8 cellular contexts compared by ENCODE assay signal in the genomic region with DNA sequence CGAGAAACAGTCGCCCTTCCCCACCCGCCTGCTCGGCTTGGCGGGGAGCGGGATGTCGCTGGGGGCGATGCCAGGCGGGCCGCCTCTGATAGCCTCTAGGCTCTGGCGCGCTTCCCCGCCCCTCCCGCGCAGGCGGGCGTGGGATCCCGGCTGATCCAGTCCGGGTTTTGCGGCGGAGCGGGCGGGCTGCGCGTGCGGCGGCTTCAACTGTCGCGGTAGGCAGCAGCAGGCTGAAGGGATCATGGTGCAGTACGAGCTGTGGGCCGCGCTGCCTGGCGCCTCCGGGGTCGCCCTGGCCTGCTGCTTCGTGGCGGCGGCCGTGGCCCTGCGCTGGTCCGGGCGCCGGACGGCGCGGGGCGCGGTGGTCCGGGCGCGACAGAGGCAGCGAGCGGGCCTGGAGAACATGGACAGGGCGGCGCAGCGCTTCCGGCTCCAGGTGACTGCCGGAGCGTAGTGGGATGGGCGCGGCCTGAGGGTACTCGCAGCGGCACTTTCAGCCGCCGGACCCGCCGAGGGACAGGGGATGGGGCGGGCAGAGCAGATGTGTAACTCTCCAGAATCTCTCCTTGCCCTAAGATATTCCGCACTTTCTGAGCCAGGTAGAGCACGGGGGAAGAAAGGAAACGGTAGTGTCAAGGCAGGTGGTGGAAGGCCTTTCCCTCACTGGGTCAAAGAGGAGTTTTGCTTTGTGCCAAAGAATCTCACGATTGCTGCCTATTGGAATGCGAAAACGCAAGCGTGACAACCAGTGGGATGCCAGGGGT. TPM values are rescaled to one million over a fixed set of nuclear protein-coding genes. Genes with fewer than 3 reads are reported as not detected.
DNase-seq lines count a peak whose midpoint lies in the region; ATAC-seq and TF ChIP-seq lines count a peak whose summit lies in the region.

A gene (plus strand): TSS at position 210 of the 764 bp plus-strand sequence. CDS start 32 bp downstream, at position 242.

- H3K9me3 ChIP-seq in endodermal cell (ENCODE audit: control insufficient read depth, low read length), result peaks cover 16% of the 10 kb centered on the region

- H3K4me3 ChIP-seq in endodermal cell (ENCODE audit: low read length), result peak within 1 kb of the TSS; percentile 80

- H3K27me3 Mint-ChIP-seq in IgD-negative memory B cell, result peaks cover 22% of the 10 kb centered on the region
- H3K27me3 Mint-ChIP-seq in endodermal cell (ENCODE audit: insufficient read depth), result peaks cover 62% of the 10 kb centered on the region

- H3K9me3 Mint-ChIP-seq in IgD-negative memory B cell (peaks cover 6 to 12% (median 7%) of the 10 kb centered on the region in 3 donors), endodermal cell (peaks cover 21% of the 10 kb centered on the region)
- H3K9me3 Mint-ChIP-seq in stimulated activated effector memory CD8-positive, alpha-beta T cell treated with anti-CD3 and anti-CD28 coated beads, Interleukin-12 subunit alpha, Interleukin-12 subunit beta, amount 100 ng/mL, for 72 hours, result peaks cover 4% of the 10 kb centered on the region

- peaks cover 2% of the 10 kb centered on the region for H3K36me3 Mint-ChIP-seq in IgD-negative memory B cell
- H3K36me3 Mint-ChIP-seq in endodermal cell (ENCODE audit: low read depth), result no peaks in the 10 kb centered on the region
- H3K36me3 Mint-ChIP-seq in stimulated activated effector memory CD8-positive, alpha-beta T cell treated with anti-CD3 and anti-CD28 coated beads, Interleukin-12 subunit alpha, Interleukin-12 subunit beta, amount 100 ng/mL, for 72 hours, result no peaks in the 10 kb centered on the region

- no peaks in the 10 kb centered on the region for H3K36me3 ChIP-seq in endodermal cell (ENCODE audit: control insufficient read depth, insufficient read depth, low read length)

- H3K27me3 ChIP-seq in endodermal cell (ENCODE audit: control insufficient read depth, insufficient read depth, low read length, poor library complexity, severe bottlenecking), result peaks cover 24% of the 10 kb centered on the region

- peak within 1 kb of the TSS in 3 of 4 donors; percentile 69 to 79 (median 79) for H3K4me3 Mint-ChIP-seq in IgD-negative memory B cell
- H3K4me3 Mint-ChIP-seq in endodermal cell, result peak within 1 kb of the TSS; percentile 71
- H3K4me3 Mint-ChIP-seq in stimulated activated effector memory CD8-positive, alpha-beta T cell treated with anti-CD3 and anti-CD28 coated beads, Interleukin-12 subunit alpha, Interleukin-12 subunit beta, amount 100 ng/mL, for 72 hours, result peak within 1 kb of the TSS; percentile 56

- H3K4me1 Mint-ChIP-seq in IgD-negative memory B cell (peaks cover 0 to 4% (median 3%) of the 10 kb centered on the region in 3 donors), endodermal cell (peaks cover 28% of the 10 kb centered on the region)
- H3K4me1 Mint-ChIP-seq in stimulated activated effector memory CD8-positive, alpha-beta T cell treated with anti-CD3 and anti-CD28 coated beads, Interleukin-12 subunit alpha, Interleukin-12 subunit beta, amount 100 ng/mL, for 72 hours, result peaks cover 6% of the 10 kb centered on the region

- peak; percentile 58 for ATAC-seq in stimulated activated effector memory CD8-positive, alpha-beta T cell treated with anti-CD3 and anti-CD28 coated beads, Interleukin-12 subunit alpha, Interleukin-12 subunit beta, amount 100 ng/mL, for 72 hours
- ATAC-seq in HG02678 (IDR thresholded peaks at IDR 0.05; ENCODE audit: unreplicated experiment), result no peak

- DNase-seq in Ammon's horn (ENCODE audit: low spot score) (peak; percentile 81), endodermal cell (peak; percentile 96), mesenteric fat pad (ENCODE audit: low spot score) (no peak), foreskin melanocyte (no peak)
- peak; percentile 69 for DNase-seq in activated CD8-positive, alpha-beta memory T cell treated with anti-CD3 and anti-CD28 coated beads, Interleukin-2, amount 50 U/mL, for 48 hours
- DNase-seq in stimulated activated effector memory CD8-positive, alpha-beta T cell treated with anti-CD3 and anti-CD28 coated beads, Interleukin-12 subunit alpha, Interleukin-12 subunit beta, amount 100 ng/mL, for 72 hours (ENCODE audit: low spot score in 2 of 2), result no peak

- 6 to 7% methylated on average over 34 to 75 of the region's 75 CpGs for WGBS in endodermal cell (ENCODE audit: insufficient coverage in 1 of 2, insufficient read length in 1 of 2), 2 experiments

- H3K4me1 ChIP-seq in endodermal cell (ENCODE audit: control insufficient read depth, insufficient read depth, low read length), result peaks cover 7% of the 10 kb centered on the region

- H3K9ac ChIP-seq in endodermal cell (ENCODE audit: extremely low read depth, low read length, poor library complexity, severe bottlenecking), result no peak within 1 kb of the TSS

- no peak within 1 kb of the TSS for H3K27ac ChIP-seq in endodermal cell (ENCODE audit: low read depth, low read length)

- TF ChIP-seq CTCF in endodermal cell (conservative IDR thresholded peaks at IDR 0.05), result no peak

- no peak within 1 kb of the TSS for H3K27ac Mint-ChIP-seq in IgD-negative memory B cell
- peak within 1 kb of the TSS; percentile 49 for H3K27ac Mint-ChIP-seq in endodermal cell
- H3K27ac Mint-ChIP-seq in stimulated activated effector memory CD8-positive, alpha-beta T cell treated with anti-CD3 and anti-CD28 coated beads, Interleukin-12 subunit alpha, Interleukin-12 subunit beta, amount 100 ng/mL, for 72 hours, result no peak within 1 kb of the TSS

RNA-seq across cellular contexts. Expression of the gene that starts here (rescaled TPM):
- 1.2 TPM for polyA plus RNA-seq in IgD-negative memory B cell
- total RNA-seq in endodermal cell (10 to 100 TPM; 27.1 to 56.6 TPM), mesenteric fat pad (16.4 TPM)
- 4.1 TPM for polyA plus RNA-seq in endodermal cell (2013, experiment 1 of 2)
- polyA plus RNA-seq in endodermal cell (2013, experiment 2 of 2), result 2.5 TPM

Comparison
In these comparisons a context has a peak if more than half of its experiments do, and no peak if none do; other contexts are left out.
1. DNase-seq: peak in Ammon's horn (single experiment), activated CD8-positive, alpha-beta memory T cell treated with anti-CD3 and anti-CD28 coated beads, Interleukin-2, amount 50 U/mL, for 48 hours (single experiment) and endodermal cell (single experiment); none in mesenteric fat pad (single experiment), stimulated activated effector memory CD8-positive, alpha-beta T cell treated with anti-CD3 and anti-CD28 coated beads, Interleukin-12 subunit alpha, Interleukin-12 subunit beta, amount 100 ng/mL, for 72 hours (0 of 2) and foreskin melanocyte (single experiment).
2. Peak in every context shown above with its lines, with median percentiles within 50 percentile points of each other: H3K4me3 Mint-ChIP-seq.